Comparison of ENCODE assay signal across 27 cellular contexts in the genomic region with DNA sequence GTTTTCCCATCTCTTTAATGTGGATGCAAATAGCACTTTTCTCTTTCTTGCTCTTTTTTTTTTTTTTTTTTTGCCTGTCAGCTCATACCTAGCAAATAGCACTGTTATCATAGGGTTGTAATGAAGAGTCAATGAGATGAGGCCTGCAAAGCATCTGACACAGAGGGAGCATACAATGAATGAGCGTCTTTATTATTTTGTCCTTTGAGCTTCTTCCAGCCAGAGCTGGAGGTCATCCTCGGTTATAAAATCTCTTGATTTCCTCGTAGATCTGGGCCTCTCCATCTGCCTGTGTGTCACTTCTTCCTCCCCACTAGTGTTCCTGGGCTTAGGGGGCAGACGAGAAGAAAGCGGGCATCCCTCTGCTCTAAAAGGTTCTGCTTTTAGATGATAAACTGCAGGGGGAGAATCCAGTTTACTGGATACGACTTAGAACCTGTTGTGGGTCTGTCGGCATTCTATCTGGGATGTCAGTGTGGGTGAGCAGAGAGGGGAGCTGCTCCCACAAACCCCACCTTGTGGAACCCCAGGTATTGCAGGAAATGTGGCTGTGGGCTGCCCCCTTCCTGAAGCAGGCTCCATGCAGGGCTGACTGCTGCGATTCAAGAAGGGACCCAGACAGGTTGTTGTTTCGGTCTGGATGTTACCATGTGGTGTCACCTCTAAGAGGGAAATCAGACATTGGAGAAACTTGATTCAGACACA.
DNase-seq lines count a peak whose midpoint lies in the region; ATAC-seq and TF ChIP-seq lines count a peak whose summit lies in the region.
"Had no signal": no experiment of that assay in that cellular context is flagged by ENCODE, and none has a peak within 500 bp of the region (broad histone marks: within the 10 kb centered on the region; RNA-seq: fewer than 3 reads in every experiment).

No MANE protein-coding gene starts in this region.

- intact Hi-C loops in cardiac septum (cut with DNase I), result no loop called here
- intact Hi-C loops in left ventricle myocardium superior (cut with micrococcal nuclease), result no loop called here

- H4K20me1 ChIP-seq in KMS-11 (ENCODE audit: insufficient read depth), result no peaks in the 10 kb centered on the region

- no peaks in the 10 kb centered on the region for H3K36me3 Mint-ChIP-seq in type B pancreatic cell

- H3K4me1 ChIP-seq in KMS-11 (ENCODE audit: low read depth, poor library complexity, severe bottlenecking), result peaks cover 4% of the 10 kb centered on the region
- H3K4me1 ChIP-seq: foreskin keratinocyte, psoas muscle, stomach had no signal

- H2AFZ ChIP-seq in KMS-11 (ENCODE audit: low read depth), result no peak overlapping the region

- no peaks in the 10 kb centered on the region for H3K4me1 Mint-ChIP-seq in type B pancreatic cell (ENCODE audit: unreplicated experiment)
- H3K4me1 Mint-ChIP-seq: activated T-helper 17 cell treated with anti-CD3 and anti-CD28 coated beads, Interleukin-2, amount 50 U/mL, for 72 hours; CD8-positive, alpha-beta memory T cell had no signal

- no peaks in the 10 kb centered on the region for H3K27me3 ChIP-seq in KMS-11 (ENCODE audit: insufficient read depth, low read depth)
- H3K27me3 ChIP-seq: tibial nerve had no signal

- H3K9me3 Mint-ChIP-seq in type B pancreatic cell, result peaks cover 9% of the 10 kb centered on the region
- H3K9me3 Mint-ChIP-seq: activated B cell treated with CpG ODN at 0.5 μM for 24 hours had no signal

- ATAC-seq in left ventricle myocardium superior, result no peak
- ATAC-seq in HG03175 (IDR thresholded peaks at IDR 0.05; ENCODE audit: unreplicated experiment), result no peak
- ATAC-seq in omental fat pad (ENCODE audit: low FRiP score), result no peak
- ATAC-seq: activated naive CD4-positive, alpha-beta T cell treated with anti-CD3 and anti-CD28 coated beads, Interleukin-2, amount 50 U/mL, for 72 hours; activated T-helper 17 cell treated with anti-CD3 and anti-CD28 coated beads, Interleukin-2, amount 50 U/mL, for 72 hours; effector memory CD8-positive, alpha-beta T cell; esophagus mucosa; foreskin keratinocyte; left colon; psoas muscle had no signal

- no peak overlapping the region for H3K4me2 ChIP-seq in KMS-11
- H3K4me2 ChIP-seq: smooth muscle cell had no signal

- H3K9ac ChIP-seq in KMS-11, result no peak overlapping the region

- H3K79me2 ChIP-seq in KMS-11 (ENCODE audit: insufficient read depth, low read depth), result no peaks in the 10 kb centered on the region

- no peak overlapping the region for H3K4me3 ChIP-seq in KMS-11 (IDR thresholded peaks at IDR 0.05; ENCODE audit: insufficient read depth, low read depth, low read length)
- H3K4me3 ChIP-seq: psoas muscle, smooth muscle cell, stomach, tibial nerve had no signal

- no peaks in the 10 kb centered on the region for H3K36me3 ChIP-seq in KMS-11 (ENCODE audit: insufficient read depth)
- H3K36me3 ChIP-seq: stomach, tibial nerve had no signal

- no peak overlapping the region for H3K4me3 Mint-ChIP-seq in type B pancreatic cell
- H3K4me3 Mint-ChIP-seq: activated B cell treated with CpG ODN at 0.5 μM for 24 hours; activated T-helper 17 cell treated with anti-CD3 and anti-CD28 coated beads, Interleukin-2, amount 50 U/mL, for 72 hours; CD8-positive, alpha-beta memory T cell; effector memory CD8-positive, alpha-beta T cell had no signal

- no peak overlapping the region for H3K27ac Mint-ChIP-seq in type B pancreatic cell
- H3K27ac Mint-ChIP-seq: activated B cell treated with CpG ODN at 0.5 μM for 24 hours; activated naive CD4-positive, alpha-beta T cell treated with anti-CD3 and anti-CD28 coated beads, Interleukin-2, amount 50 U/mL, for 72 hours; activated T-helper 17 cell treated with anti-CD3 and anti-CD28 coated beads, Interleukin-2, amount 50 U/mL, for 72 hours; effector memory CD8-positive, alpha-beta T cell had no signal

- H3K27me3 Mint-ChIP-seq in type B pancreatic cell, result peaks cover 55% of the 10 kb centered on the region
- H3K27me3 Mint-ChIP-seq: activated B cell treated with CpG ODN at 0.5 μM for 24 hours had no signal

- TF ChIP-seq CTCF in KMS-11 (conservative IDR thresholded peaks at IDR 0.05; ENCODE audit: low read depth, low read length), result 0 out of 2 replicates have a peak, but pooled peaks have one; percentile 14
- TF ChIP-seq CTCF in type B pancreatic cell (conservative IDR thresholded peaks at IDR 0.05), result no peak
- no peak for TF ChIP-seq CTCF in omental fat pad (IDR thresholded peaks at IDR 0.05)

- DNase-seq in cardiac septum (ENCODE audit: low spot score) (peak; percentile 24), left ventricle myocardium superior (no peak), globus pallidus (ENCODE audit: low spot score) (peak; percentile 55), type B pancreatic cell (ENCODE audit: extremely low spot score, unreplicated experiment) (peak; percentile 37), NCI-H1694 treated with DMSO at 0.1 percent for 48 hours (lab: John Stamatoyannopoulos, UW) (no peak), omental fat pad (ENCODE audit: low spot score) (no peak)
- DNase-seq: activated B cell treated with CpG ODN at 0.5 μM for 24 hours; AML-193; anterior cingulate cortex; CD8-positive, alpha-beta memory T cell; effector memory CD8-positive, alpha-beta T cell; foreskin keratinocyte; left colon; mesenchymal stem cell; NCI-H524 treated with DMSO at 0.1 percent for 48 hours; psoas muscle; SHP77; stimulated activated CD4-positive, alpha-beta T cell treated with anti-CD3 and anti-CD28 coated beads, Interleukin-2, amount 100 ng/mL, for 24 hours; stomach; T-helper 9 cell had no signal

- H3K27ac ChIP-seq in KMS-11, result no peak overlapping the region
- H3K27ac ChIP-seq: foreskin keratinocyte, psoas muscle, stomach, tibial nerve had no signal

Comparison
In these comparisons a context has a peak if more than half of its experiments do, and no peak if none do; other contexts are left out.
1. DNase-seq: peak in cardiac septum (single experiment), globus pallidus (single experiment) and type B pancreatic cell (single experiment); none in left ventricle myocardium superior (single experiment), NCI-H1694 treated with DMSO at 0.1 percent for 48 hours (single experiment) and omental fat pad (single experiment).